ENCODE assay signal across 11 cellular contexts in genomic region chr19:49210901-49211451, GRCh38. TPM values are rescaled to one million over a fixed set of nuclear protein-coding genes. Genes with fewer than 3 reads are reported as not detected.
DNase-seq lines count a peak whose midpoint lies in the region; ATAC-seq and TF ChIP-seq lines count a peak whose summit lies in the region.
"Had no signal": no experiment of that assay in that cellular context is flagged by ENCODE, and none has a peak within 500 bp of the region (broad histone marks: within the 10 kb centered on the region; RNA-seq: fewer than 3 reads in every experiment).

No MANE protein-coding gene starts in this region.

- TF ChIP-seq EP300 in stomach (IDR thresholded peaks at IDR 0.05), result no peak

- H3K4me1 ChIP-seq in HUES48 (ENCODE audit: control insufficient read depth, insufficient read depth, low read length) (no peaks in the 10 kb centered on the region), liver (ENCODE audit: control insufficient read depth in 4 of 4, insufficient read depth in 4 of 4, low read length in 3 of 4) (peaks cover 5 to 13% (median 8%) of the 10 kb centered on the region in 4 donors), stomach (peaks cover 6 to 24% (median 13%) of the 10 kb centered on the region in 4 donors)

- H3K36me3 ChIP-seq in HUES48 (ENCODE audit: control insufficient read depth, insufficient read depth, low read length) (no peaks in the 10 kb centered on the region), brain microvascular endothelial cell (replicated peaks) (peaks cover 30% of the 10 kb centered on the region), liver (ENCODE audit: control insufficient read depth in 4 of 4, insufficient read depth in 3 of 4, low read depth in 1 of 4, low read length in 3 of 4) (peaks cover 0 to 2% (median 0%) of the 10 kb centered on the region in 4 donors), stomach (peaks cover 15 to 58% (median 36%) of the 10 kb centered on the region in 4 donors)

- H3K4me3 Mint-ChIP-seq in stimulated activated naive CD8-positive, alpha-beta T cell treated with anti-CD3 and anti-CD28 coated beads, Interleukin-15, amount 100 ng/mL, for 72 hours, result no peak overlapping the region

- TF ChIP-seq RAD21 in liver (IDR thresholded peaks at IDR 0.05), result no peak

- WGBS in liver, result 41% methylated on average over 19 of the region's 19 CpGs
- WGBS in stomach, 5 donors, result 69 to 94% (median 82%) methylated on average over 12 to 19 of the region's 19 CpGs

- H3K4me3 ChIP-seq in HUES48 (ENCODE audit: low read depth, low read length) (peak overlapping the region; percentile 47; the same call in 1 of the 2 replicates), brain microvascular endothelial cell (ENCODE audit: low read depth, low read length) (peak overlapping the region; percentile 34), liver (ENCODE audit: low read depth in 1 of 3, low read length in 3 of 3) (peak overlapping the region; percentile 57 to 70 (median 65)), stomach (peak overlapping the region in 3 of 4 donors; percentile 18 to 23 (median 21))
- H3K4me3 ChIP-seq: PC-9 had no signal

- in situ Hi-C loops in brain microvascular endothelial cell (cut with HindIII; ENCODE audit: low pct_ligation_motif_present, low sequenced_read_pairs), result no loop called here

- H3K9me3 Mint-ChIP-seq in stimulated activated naive CD8-positive, alpha-beta T cell treated with anti-CD3 and anti-CD28 coated beads, Interleukin-15, amount 100 ng/mL, for 72 hours, result no peaks in the 10 kb centered on the region

- intact Hi-C loops in stomach (cut with DNase I; ENCODE audit: low total_unique reads), result no loop called here

- H3K27ac ChIP-seq in HUES48 (ENCODE audit: low read depth, low read length) (no peak overlapping the region), brain microvascular endothelial cell (no peak overlapping the region), liver (ENCODE audit: low read depth in 1 of 2, low read length in 2 of 2) (peak overlapping the region; percentile 81 to 91), stomach (peak overlapping the region in 2 of 5 donors; percentile 0 to 39)

- H3K27ac Mint-ChIP-seq in stimulated activated naive CD8-positive, alpha-beta T cell treated with anti-CD3 and anti-CD28 coated beads, Interleukin-15, amount 100 ng/mL, for 72 hours, result no peak overlapping the region

- peaks cover 25% of the 10 kb centered on the region for H3K27me3 Mint-ChIP-seq in stimulated activated naive CD8-positive, alpha-beta T cell treated with anti-CD3 and anti-CD28 coated beads, Interleukin-15, amount 100 ng/mL, for 72 hours

- TF ChIP-seq CTCF in brain microvascular endothelial cell (IDR thresholded peaks at IDR 0.05; ENCODE audit: low read depth, low read length, missing control alignments), result no peak
- no peak for TF ChIP-seq CTCF in liver (IDR thresholded peaks at IDR 0.05; ENCODE audit: low read depth, low read length, missing input control)
- no peak for TF ChIP-seq CTCF in stomach (IDR thresholded peaks at IDR 0.05)

- H3K9ac ChIP-seq in HUES48 (ENCODE audit: low read depth, low read length) (no peak overlapping the region), liver (ENCODE audit: low read depth in 1 of 2, low read length in 2 of 2) (peak overlapping the region in 1 of 2 donors; percentile 36)

- H3K4me1 Mint-ChIP-seq in stimulated activated naive CD8-positive, alpha-beta T cell treated with anti-CD3 and anti-CD28 coated beads, Interleukin-15, amount 100 ng/mL, for 72 hours, result peaks cover 15% of the 10 kb centered on the region

- no peak for DNase-seq in brain microvascular endothelial cell
- DNase-seq in stomach, result no peak
- no peak for DNase-seq in stimulated activated naive CD8-positive, alpha-beta T cell treated with anti-CD3 and anti-CD28 coated beads, Interleukin-15, amount 100 ng/mL, for 72 hours
- no peak for DNase-seq in NCI-H187 (lab: John Stamatoyannopoulos, UW)
- DNase-seq: NCI-H2029, PC-9, small intestine had no signal

- no peaks in the 10 kb centered on the region for H3K27me3 ChIP-seq in HUES48 (ENCODE audit: control insufficient read depth, insufficient read depth, low read length)
- no peaks in the 10 kb centered on the region for H3K27me3 ChIP-seq in brain microvascular endothelial cell (replicated peaks)
- no peaks in the 10 kb centered on the region for H3K27me3 ChIP-seq in liver (ENCODE audit: control insufficient read depth in 4 of 4, insufficient read depth in 4 of 4, low read length in 3 of 4)
- no peaks in the 10 kb centered on the region for H3K27me3 ChIP-seq in stomach

- H3K9me3 ChIP-seq in HUES48 (ENCODE audit: control insufficient read depth, insufficient read depth, low read length) (no peaks in the 10 kb centered on the region), liver (ENCODE audit: control insufficient read depth in 4 of 4, low read length in 3 of 4) (no peaks in the 10 kb centered on the region), stomach (no peaks in the 10 kb centered on the region)

- no peak for TF ChIP-seq POLR2A in stomach (IDR thresholded peaks at IDR 0.05)

- ATAC-seq in stimulated activated naive CD8-positive, alpha-beta T cell treated with anti-CD3 and anti-CD28 coated beads, Interleukin-15, amount 100 ng/mL, for 72 hours, result no peak
- no peak for ATAC-seq in GM21390 (IDR thresholded peaks at IDR 0.05; ENCODE audit: unreplicated experiment)

TF ChIP-seq in liver, 16 proteins besides CTCF, POLR2A, EP300 and RAD21:
- TF ChIP-seq GABPA (IDR thresholded peaks at IDR 0.05 in 1 of 2, conservative IDR thresholded peaks at IDR 0.05 in 1 of 2) (no peak), EGR1 (IDR thresholded peaks at IDR 0.05; ENCODE audit: low read depth in 2 of 2) (no peak), RXRA (IDR thresholded peaks at IDR 0.05) (no peak), REST (IDR thresholded peaks at IDR 0.05) (no peak), HNF4A (conservative IDR thresholded peaks at IDR 0.05) (peak; percentile 43 to 58), NR2F2 (IDR thresholded peaks at IDR 0.05) (no peak)

RNA-seq across cellular contexts. Expression of gene TRPM4, which starts 53.4 kb away (rescaled TPM):
- 10 to 100 TPM in 1 of 2 donors, 1 to 10 TPM in 1; 8.1 to 11.0 TPM for total RNA-seq in liver
- 10 to 100 TPM; 15.4 to 31.2 TPM for polyA plus RNA-seq in liver
- total RNA-seq in stomach, result 1,000 to 10,000 TPM in 1 of 5 donors, 100 to 1,000 TPM in 3, 10 to 100 TPM in 1; 29.0 to 1,449 (median 158) TPM
- polyA plus RNA-seq in stomach, result 10 to 100 TPM; 11.8 to 34.3 (median 26.6) TPM

RNA-seq across cellular contexts. Expression of gene HRC, which starts 55.8 kb away (rescaled TPM):
- 1 to 10 TPM; 1.2 TPM for total RNA-seq in liver
- polyA plus RNA-seq in liver, result under 1 TPM; 0.25 to 0.51 TPM
- 1 to 10 TPM in 2 of 5 donors, not detected in 3; 1.7 to 8.1 TPM for total RNA-seq in stomach
- under 1 TPM; 0.44 to 0.83 (median 0.61) TPM for polyA plus RNA-seq in stomach
- total RNA-seq: lung microvascular endothelial cell, PC-9 had no signal

Comparison
In these comparisons a context has a peak if more than half of its experiments do, and no peak if none do; other contexts are left out.
1. H3K27ac ChIP-seq: peak in liver (2 of 2); none in HUES48 (single experiment) and brain microvascular endothelial cell (single experiment).
2. Peak in every context shown above with its lines, with median percentiles within 50 percentile points of each other: H3K4me3 ChIP-seq.